8 cellular contexts compared by ENCODE assay signal in genomic region chr1:45584351-45585109, GRCh38.
DNase-seq lines count a peak whose midpoint lies in the region; ATAC-seq and TF ChIP-seq lines count a peak whose summit lies in the region.

No MANE protein-coding gene starts in this region.

- TF ChIP-seq CTCF in GM12864 (IDR thresholded peaks at IDR 0.05; ENCODE audit: low read depth, low read length, missing control alignments) (peak; percentile 22), astrocyte of the cerebellum (IDR thresholded peaks at IDR 0.05; ENCODE audit: low read depth, low read length, missing control alignments) (peak; percentile 6), retinal pigment epithelial cell (conservative IDR thresholded peaks at IDR 0.05; ENCODE audit: low read depth, low read length) (peak; percentile 19)

- ATAC-seq in HG02943 (IDR thresholded peaks at IDR 0.05; ENCODE audit: low read depth, unreplicated experiment), result peak; percentile 4
- ATAC-seq in GM18519 (IDR thresholded peaks at IDR 0.05; ENCODE audit: low FRiP score, unreplicated experiment), result no peak

- H3K4me3 ChIP-seq in GM12864 (ENCODE audit: low read depth, low read length) (peak overlapping the region; percentile 84), astrocyte of the cerebellum (ENCODE audit: low read depth, low read length) (peak overlapping the region; percentile 95), retinal pigment epithelial cell (ENCODE audit: low read length) (peak overlapping the region; percentile 83)

- DNase-seq in GM12864 (ENCODE audit: low read depth) (peak; percentile 51), NCI-H2081 (lab: John Stamatoyannopoulos, UW) (peak; percentile 95 to 99), T1000 (lab: John Stamatoyannopoulos, UW) (peak; percentile 87), astrocyte of the cerebellum (ENCODE audit: low read depth) (peak; percentile 72), hippocampal formation (lab: John Stamatoyannopoulos, UW) (peak; percentile 68 to 80), retinal pigment epithelial cell (ENCODE audit: low read depth) (peak; percentile 55)

- in situ Hi-C loops in astrocyte of the cerebellum (cut with HindIII; ENCODE audit: low sequenced_read_pairs), result no loop called here
